In the genomic region with DNA sequence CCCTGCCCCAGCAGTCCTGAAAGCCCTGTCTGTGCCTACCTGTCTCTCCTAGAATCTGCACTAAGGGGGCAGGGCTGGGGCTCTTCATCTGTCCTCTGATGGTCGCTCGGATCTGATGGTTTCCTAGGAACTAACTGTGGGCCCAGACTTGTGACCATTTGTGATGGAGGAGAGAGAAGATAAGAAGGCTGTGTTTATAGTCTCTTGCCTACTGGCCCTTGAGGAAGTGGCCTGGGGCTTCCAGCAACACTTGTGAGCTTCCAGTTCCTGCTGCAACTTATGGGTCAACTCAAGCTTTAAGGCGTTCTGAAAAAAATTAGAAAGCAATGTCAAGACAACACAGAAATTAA, we compare ENCODE assay signal across 15 cellular contexts. TPM values are rescaled to one million over a fixed set of nuclear protein-coding genes. Genes with fewer than 3 reads are reported as not detected.
DNase-seq lines count a peak whose midpoint lies in the region; ATAC-seq, FAIRE-seq and TF ChIP-seq lines count a peak whose summit lies in the region.
"Had no signal": no experiment of that assay in that cellular context is flagged by ENCODE, and none has a peak within 500 bp of the region (broad histone marks: within the 10 kb centered on the region; RNA-seq: fewer than 3 reads in every experiment).

No MANE protein-coding gene starts in this region.

- no peak overlapping the region for H3K56ac ChIP-seq in H1 (replicated peaks; ENCODE audit: insufficient read length, low read depth, low read length)

- H3K4me3 Mint-ChIP-seq in mesothelial cell of epicardium: peak overlapping the region; percentile 96
- no peak overlapping the region for H3K4me3 Mint-ChIP-seq in effector memory CD8-positive, alpha-beta T cell
- H3K4me3 Mint-ChIP-seq: activated CD4-positive, alpha-beta T cell treated with anti-CD3 and anti-CD28 coated beads, Interleukin-2, amount 10 ng/mL, durations not matched to agents 24 days and 14 days had no signal

- no peak overlapping the region for H3K4ac ChIP-seq in H1 (replicated peaks; ENCODE audit: insufficient read length, low read depth, low read length)

- H2BK20ac ChIP-seq in H1 (ENCODE audit: low read length): peak overlapping the region; percentile 16; the same call in 1 of the 2 replicates

- H3K27ac Mint-ChIP-seq in mesothelial cell of epicardium: peak overlapping the region; percentile 95
- peak overlapping the region in 1 of 2 donors; percentile 51 for H3K27ac Mint-ChIP-seq in effector memory CD8-positive, alpha-beta T cell
- H3K27ac Mint-ChIP-seq: activated CD4-positive, alpha-beta T cell treated with anti-CD3 and anti-CD28 coated beads, Interleukin-2, amount 10 ng/mL, durations not matched to agents 24 days and 14 days had no signal

- WGBS in H1 (ENCODE audit: extremely low coverage in 1 of 2, insufficient coverage in 1 of 2, insufficient read length in 1 of 2, insufficient replicate concordance in 2 of 2, low coverage in 1 of 2, low lambda C conversion rate in 2 of 2, missing lambda C conversion rate in 1 of 2), 2 experiments: 71% methylated on average over 3 of the region's 3 CpGs; no CpG with 5 or more reads in 1 of the 2 experiments

- H3K4me2 ChIP-seq in PC-9: peak overlapping the region; percentile 95
- peak overlapping the region; percentile 85 to 96 for H3K4me2 ChIP-seq in H1 (ENCODE audit: insufficient read depth in 1 of 2, low read depth in 2 of 2, low read length in 2 of 2)

- H4K20me1 ChIP-seq in PC-9 (ENCODE audit: insufficient read depth): no peaks in the 10 kb centered on the region; the same call in 1 of the 2 replicates
- H4K20me1 ChIP-seq in H1 (replicated peaks in 1 of 2; ENCODE audit: control insufficient read depth in 1 of 2, insufficient read depth in 2 of 2, low read length in 2 of 2): peaks cover 4 to 7% of the 10 kb centered on the region in 2 experiments

- CTCF ChIA-PET in PC-9 (lab: Charles Lee): interaction anchor here (0.7 kb wide), 1 partner anchor 43 kb away, joined by 5 read pairs; no protein-coding TSS in a partner anchor
- CTCF ChIA-PET in H1 (lab: Charles Lee; ENCODE audit: partially characterized antibody): interaction anchor here (0.6 to 11.2 kb wide), 5 partner anchors 13 to 233 kb away, joined by 3 to 220 read pairs (median 6); no protein-coding TSS in a partner anchor

- peaks cover 3% of the 10 kb centered on the region; the same call in 1 of the 2 replicates for H3K79me1 ChIP-seq in H1 (ENCODE audit: low read depth, low read length)

- H2BK5ac ChIP-seq in H1 (ENCODE audit: low read depth, low read length): no peak overlapping the region; the same call in 1 of the 2 replicates

- H3K27me3 Mint-ChIP-seq in mesothelial cell of epicardium (ENCODE audit: low read depth): no peaks in the 10 kb centered on the region
- no peaks in the 10 kb centered on the region for H3K27me3 Mint-ChIP-seq in effector memory CD8-positive, alpha-beta T cell

- H3K27me3 ChIP-seq in PC-9 (ENCODE audit: insufficient read depth, low read depth) (no peaks in the 10 kb centered on the region), H1 (replicated peaks in 1 of 4; ENCODE audit: control insufficient read depth in 3 of 4, extremely low read depth in 1 of 4, insufficient read depth in 3 of 4, low read length in 3 of 4) (no peaks in the 10 kb centered on the region), upper lobe of right lung (no peaks in the 10 kb centered on the region)

- H3K9me2 ChIP-seq in PC-9 (ENCODE audit: insufficient read depth): no peaks in the 10 kb centered on the region
- H3K9me2 ChIP-seq: SK-N-SH had no signal

- peak overlapping the region in 1 of 4 experiments; percentile 79; a peak in 1 of 7 replicates for H3K9ac ChIP-seq in H1 (replicated peaks in 1 of 4; ENCODE audit: extremely low read depth in 1 of 4, low read depth in 3 of 4, low read length in 3 of 4)
- H3K9ac ChIP-seq: SK-N-SH had no signal

- no peaks in the 10 kb centered on the region; the same call in 1 of the 2 replicates for H3K36me3 ChIP-seq in PC-9 (ENCODE audit: low read depth)
- no peaks in the 10 kb centered on the region; a peak in 1 of 8 replicates for H3K36me3 ChIP-seq in H1 (ENCODE audit: control insufficient read depth in 2 of 4, insufficient read depth in 4 of 4, low read length in 3 of 4)
- H3K36me3 ChIP-seq in upper lobe of right lung: no peaks in the 10 kb centered on the region
- H3K36me3 ChIP-seq: cardiac muscle cell had no signal

- no peaks in the 10 kb centered on the region for H3K36me3 Mint-ChIP-seq in mesothelial cell of epicardium
- peaks cover 5% of the 10 kb centered on the region for H3K36me3 Mint-ChIP-seq in effector memory CD8-positive, alpha-beta T cell (ENCODE audit: insufficient read depth)

- no peak overlapping the region for H4K5ac ChIP-seq in H1 (ENCODE audit: insufficient read length, low read depth, low read length)

- POLR2A ChIA-PET in PC-9 (lab: Charles Lee; ENCODE audit: unreplicated experiment) (no interaction called here), H1 (lab: Charles Lee; ENCODE audit: partially characterized antibody) (interaction anchor here (1.3 to 17.2 kb wide), 7 partner anchors 11 to 61 kb away, joined by 6 to 295 read pairs (median 12); a partner anchor contains a TSS)

- BruUV-seq in PC-9 (replicated peaks; lab: Mats Ljungman, UMichigan): no TSS peak

- peaks cover 73% of the 10 kb centered on the region for H3F3A ChIP-seq in PC-9 (ENCODE audit: insufficient read depth, low read depth)

- TF ChIP-seq RAD21 in H1 (IDR thresholded peaks at IDR 0.05 in 1 of 2, conservative IDR thresholded peaks at IDR 0.05 in 1 of 2; ENCODE audit: low read depth in 2 of 2, low read length in 2 of 2): no peak

- peaks cover 14% of the 10 kb centered on the region for H3K23me2 ChIP-seq in H1 (ENCODE audit: low read depth, low read length)

- peaks cover 81% of the 10 kb centered on the region for H3K79me2 ChIP-seq in PC-9 (ENCODE audit: low read depth)
- peaks cover 8 to 50% of the 10 kb centered on the region in 2 experiments for H3K79me2 ChIP-seq in H1 (ENCODE audit: control insufficient read depth in 1 of 2, insufficient read depth in 2 of 2, low read length in 2 of 2)

- peaks cover 64% of the 10 kb centered on the region for H3K4me1 Mint-ChIP-seq in mesothelial cell of epicardium
- H3K4me1 Mint-ChIP-seq in effector memory CD8-positive, alpha-beta T cell (ENCODE audit: low read depth in 2 of 2): peaks cover 17 to 18% of the 10 kb centered on the region in 2 donors

- no peak for FAIRE-seq in H1 (lab: Jason Lieb, UNC)
- FAIRE-seq: GM12878 had no signal

- peak overlapping the region; percentile 96 for H3K4me3 ChIP-seq in PC-9
- peak overlapping the region; percentile 79 to 100 (median 94); a peak in 5 of 8 replicates for H3K4me3 ChIP-seq in H1 (ENCODE audit: extremely low read depth in 1 of 4, insufficient read depth in 2 of 4, low read depth in 3 of 4, low read length in 4 of 4)
- no peak overlapping the region for H3K4me3 ChIP-seq in upper lobe of right lung
- H3K4me3 ChIP-seq: GM12878 had no signal

- no peak overlapping the region for H2BK120ac ChIP-seq in H1 (replicated peaks; ENCODE audit: low read depth, low read length)

- H3K23ac ChIP-seq in H1 (ENCODE audit: insufficient read length): no peak overlapping the region

- peaks cover 66% of the 10 kb centered on the region for H3K4me1 ChIP-seq in PC-9 (replicated peaks; ENCODE audit: insufficient read depth)
- H3K4me1 ChIP-seq in H1 (replicated peaks in 1 of 4; ENCODE audit: control insufficient read depth in 3 of 4, insufficient read depth in 4 of 4, low read length in 3 of 4): peaks cover 30 to 52% (median 34%) of the 10 kb centered on the region in 4 experiments
- peaks cover 31% of the 10 kb centered on the region for H3K4me1 ChIP-seq in upper lobe of right lung

- no peak for DNase-seq in PC-9
- DNase-seq in H1 (ENCODE audit: low read depth in 1 of 2, low spot score in 2 of 2): no peak
- no peak for DNase-seq in mesothelial cell of epicardium (ENCODE audit: low spot score in 2 of 2, unreplicated experiment in 2 of 2)
- DNase-seq in upper lobe of right lung: no peak
- no peak for DNase-seq in effector memory CD8-positive, alpha-beta T cell
- DNase-seq in Right ventricle myocardium inferior (ENCODE audit: missing footprints): no peak
- DNase-seq in NCI-H146 (lab: John Stamatoyannopoulos, UW): no peak
- DNase-seq: activated CD4-positive, alpha-beta T cell treated with anti-CD3 and anti-CD28 coated beads, Interleukin-2, amount 10 ng/mL, durations not matched to agents 24 days and 14 days; NCI-H446 treated with DMSO at 0.1 percent for 48 hours; SK-N-SH; stimulated activated CD4-positive, alpha-beta T cell treated with anti-CD3 and anti-CD28 coated beads, Interleukin-4, amount 100 ng/mL, for 1 hour; stimulated activated naive CD8-positive, alpha-beta T cell treated with anti-CD3 and anti-CD28 coated beads, Interleukin-15, Interleukin-2, amounts not matched to agents 100 U/mL and 50 U/mL, for 24 hours had no signal

- no peak for TF ChIP-seq POLR2A in H1 (IDR thresholded peaks at IDR 0.05; ENCODE audit: control extremely low read depth in 1 of 2, low read depth in 2 of 2, low read length in 2 of 2)

- H2AFZ ChIP-seq in PC-9 (no peak overlapping the region), H1 (ENCODE audit: low read length) (no peak overlapping the region)

- intact Hi-C loops in PC-9 (cut with micrococcal nuclease; ENCODE audit: unreplicated experiment) (no loop called here), upper lobe of right lung (cut with DNase I) (no loop called here), Right ventricle myocardium inferior (cut with DNase I) (no loop called here)

- H3K27ac ChIP-seq in PC-9: peak overlapping the region; percentile 68
- 0 out of 2 replicates have a peak overlapping the region, but pooled peaks have one; percentile 58 for H3K27ac ChIP-seq in H1 (ENCODE audit: low read depth, low read length)
- peak overlapping the region; percentile 51 for H3K27ac ChIP-seq in upper lobe of right lung
- H3K27ac ChIP-seq: cardiac muscle cell had no signal

- H2AK5ac ChIP-seq in H1 (ENCODE audit: low read depth, low read length): 0 out of 2 replicates have a peak overlapping the region, but pooled peaks have one; percentile 41

- no peak for TF ChIP-seq EP300 in H1 (IDR thresholded peaks at IDR 0.05; ENCODE audit: borderline replicate concordance in 1 of 2, low read depth in 2 of 2, low read length in 2 of 2)

- peak overlapping the region; percentile 75 for H4K91ac ChIP-seq in H1 (replicated peaks; ENCODE audit: insufficient read length, low read length)

- H3K14ac ChIP-seq in H1 (ENCODE audit: insufficient read length): no peak overlapping the region

- TF ChIP-seq CTCF in PC-9 (conservative IDR thresholded peaks at IDR 0.05) (no peak), H1 (IDR thresholded peaks at IDR 0.05; ENCODE audit: control extremely low read depth in 1 of 3, insufficient read depth in 1 of 3, low read depth in 1 of 3, low read length in 3 of 3) (no peak), mesothelial cell of epicardium (IDR thresholded peaks at IDR 0.05; ENCODE audit: unreplicated experiment) (no peak), upper lobe of right lung (IDR thresholded peaks at IDR 0.05) (no peak)

- H3K18ac ChIP-seq in H1 (ENCODE audit: extremely low read depth, low read length): peak overlapping the region; percentile 25; the same call in 1 of the 2 replicates

- H3K9me3 ChIP-seq in PC-9 (ENCODE audit: insufficient read depth, low read depth) (no peaks in the 10 kb centered on the region), H1 (ENCODE audit: insufficient read depth in 2 of 2, low read depth in 1 of 2, low read length in 1 of 2) (no peaks in the 10 kb centered on the region), upper lobe of right lung (no peaks in the 10 kb centered on the region)
- H3K9me3 ChIP-seq: SK-N-SH had no signal

- ATAC-seq in upper lobe of right lung: no peak
- no peak for ATAC-seq in effector memory CD8-positive, alpha-beta T cell (replicated peaks)
- ATAC-seq in Right ventricle myocardium inferior: no peak
- no peak for ATAC-seq in HG03108 (IDR thresholded peaks at IDR 0.05; ENCODE audit: unreplicated experiment)
- ATAC-seq: GM12878; stimulated activated naive CD8-positive, alpha-beta T cell treated with anti-CD3 and anti-CD28 coated beads, Interleukin-15, Interleukin-2, amounts not matched to agents 100 U/mL and 50 U/mL, for 24 hours had no signal

- H3K9me3 Mint-ChIP-seq in mesothelial cell of epicardium: no peaks in the 10 kb centered on the region
- no peaks in the 10 kb centered on the region for H3K9me3 Mint-ChIP-seq in effector memory CD8-positive, alpha-beta T cell
- H3K9me3 Mint-ChIP-seq: activated CD4-positive, alpha-beta T cell treated with anti-CD3 and anti-CD28 coated beads, Interleukin-2, amount 10 ng/mL, durations not matched to agents 24 days and 14 days had no signal

- no peak overlapping the region for H4K8ac ChIP-seq in H1 (ENCODE audit: extremely low read depth, insufficient read depth, low read length)

- peak overlapping the region; percentile 94; the same call in 1 of the 2 replicates for H2BK12ac ChIP-seq in H1 (ENCODE audit: low read depth, low read length)

- no peak overlapping the region; the same call in 1 of the 2 replicates for H2BK15ac ChIP-seq in H1 (ENCODE audit: low read length)

RNA-seq across cellular contexts. Expression of a gene that starts 53.2 kb away (rescaled TPM):
- total RNA-seq in PC-9 (2021) (2.1 and 2.8 TPM in 2 replicates), mesothelial cell of epicardium (3.9 to 4.5 TPM (median 4.0 TPM) in 3 replicates), upper lobe of right lung (16.9 TPM), Right ventricle myocardium inferior (24.7 TPM)
- total RNA-seq in H1 (2021; fragmentation: NEBNext Ultra II Directional; extraction: Animal tissue kit (Norgen Biotek cat#: 25700)): 0.17 TPM in 1 of 2 replicates, not detected in the other
- 0.06 TPM in 1 of 2 replicates, not detected in the other for polyA plus RNA-seq in H1 (2011; rRNA removed)
- polyA plus RNA-seq in H1 (2011; cell fraction: cytosol; rRNA removed): 0.45 TPM
- polyA plus RNA-seq in H1 (2011; cell fraction: nucleus; rRNA removed): not detected
- polyA plus RNA-seq in H1 (2012, experiment 1 of 2): not detected in 4 replicates
- polyA plus RNA-seq in H1 (2012, experiment 2 of 2): not detected
- 0.08 TPM for polyA plus RNA-seq in H1 (2013, experiment 1 of 2)
- 0.06 TPM for polyA plus RNA-seq in H1 (2013, experiment 2 of 2)
- polyA minus RNA-seq in H1 (2011; rRNA and poly(A)+ RNA removed): 0.12 TPM in 1 of 2 replicates, not detected in the other
- not detected for polyA minus RNA-seq in H1 (2011; cell fraction: cytosol; rRNA and poly(A)+ RNA removed)
- polyA minus RNA-seq in H1 (2011; cell fraction: nucleus; rRNA and poly(A)+ RNA removed): 0.20 TPM
- total RNA-seq: activated CD4-positive, alpha-beta T cell treated with anti-CD3 and anti-CD28 coated beads, Interleukin-2, amount 10 ng/mL, durations not matched to agents 24 days and 14 days had no signal
